18 cellular contexts compared by ENCODE assay signal in genomic region chr3:17765819-17766472, GRCh38. TPM values are rescaled to one million over a fixed set of nuclear protein-coding genes. Genes with fewer than 3 reads are reported as not detected.
A peak's percentile ranks its signal among the peaks of the same experiment; 100 is the strongest.
DNase-seq lines count a peak whose midpoint lies in the region; ATAC-seq and TF ChIP-seq lines count a peak whose summit lies in the region.
"Had no signal": no experiment of that assay in that cellular context is flagged by ENCODE, and none has a peak within 500 bp of the region (broad histone marks: within the 10 kb centered on the region; RNA-seq: fewer than 3 reads in every experiment).

No MANE protein-coding gene starts in this region.

- POLR2A ChIA-PET in MCF 10A (lab: Yijun Ruan, JAX): no interaction called here

- TF ChIP-seq EP300 in tibial nerve (IDR thresholded peaks at IDR 0.05): no peak

- CTCF ChIA-PET in MCF 10A (lab: Yijun Ruan, JAX): no interaction called here

- peak overlapping the region; percentile 50 for H3K4me2 ChIP-seq in OCI-LY3 (ENCODE audit: low read length)

- no peaks in the 10 kb centered on the region for H3K36me3 ChIP-seq in OCI-LY3 (replicated peaks; ENCODE audit: low read depth, low read length)
- no peaks in the 10 kb centered on the region for H3K36me3 ChIP-seq in tibial nerve
- H3K36me3 ChIP-seq: MG63, neutrophil had no signal

- no peak for TF ChIP-seq POLR2A in tibial nerve (IDR thresholded peaks at IDR 0.05)

- ATAC-seq in GM18511 (IDR thresholded peaks at IDR 0.05; ENCODE audit: unreplicated experiment) (peak; percentile 91), GM21423 (IDR thresholded peaks at IDR 0.05; ENCODE audit: unreplicated experiment) (peak; percentile 60), HG03060 (IDR thresholded peaks at IDR 0.05; ENCODE audit: low read depth, unreplicated experiment) (peak; percentile 89)
- ATAC-seq: activated naive CD4-positive, alpha-beta T cell treated with anti-CD3 and anti-CD28 coated beads, Interleukin-2, amount 50 U/mL, for 72 hours had no signal

- H4K20me1 ChIP-seq in OCI-LY3 (ENCODE audit: insufficient read depth, low read length): no peaks in the 10 kb centered on the region

- H3K27me3 ChIP-seq in OCI-LY3 (ENCODE audit: low read depth, low read length) (peaks cover 21% of the 10 kb centered on the region), tibial nerve (no peaks in the 10 kb centered on the region)
- H3K27me3 ChIP-seq: MG63, neutrophil had no signal

- no peaks in the 10 kb centered on the region for H3K27me3 Mint-ChIP-seq in MCF 10A (ENCODE audit: insufficient read depth, unreplicated experiment)

- BruUV-seq in MCF 10A (replicated peaks; lab: Mats Ljungman, UMichigan): no TSS peak

- H3K4me1 Mint-ChIP-seq in MCF 10A (ENCODE audit: insufficient read depth, unreplicated experiment): no peaks in the 10 kb centered on the region

- H3K9me3 ChIP-seq in OCI-LY3 (ENCODE audit: insufficient read depth, low read length) (no peaks in the 10 kb centered on the region), tibial nerve (no peaks in the 10 kb centered on the region)
- H3K9me3 ChIP-seq: MG63, neutrophil had no signal

- peak overlapping the region; percentile 2; the same call in 1 of the 2 replicates for H3K4me3 ChIP-seq in OCI-LY3 (ENCODE audit: low read length)
- H3K4me3 ChIP-seq in tibial nerve: no peak overlapping the region
- H3K4me3 ChIP-seq: MG63, SK-N-MC had no signal

- H3K4me1 ChIP-seq in OCI-LY3 (ENCODE audit: low read length) (peaks cover 17% of the 10 kb centered on the region), tibial nerve (no peaks in the 10 kb centered on the region)

- H2AFZ ChIP-seq in OCI-LY3 (ENCODE audit: low read depth, low read length): peak overlapping the region; percentile 60

- intact Hi-C loops in MCF 10A (cut with micrococcal nuclease): no loop called here

- DNase-seq in SW480 (ENCODE audit: low spot score) (no peak), MCF 10A (ENCODE audit: unreplicated experiment) (no peak), NCI-H2196 (lab: John Stamatoyannopoulos, UW; ENCODE audit: unreplicated experiment) (no peak), tibial nerve (ENCODE audit: low spot score in 2 of 2) (no peak)
- DNase-seq: activated CD4-positive, alpha-beta T cell treated with anti-CD3 and anti-CD28 coated beads for 48 hours; C1 segment of cervical spinal cord; dermis blood vessel endothelial cell; foreskin fibroblast; HFFc6; kidney glomerular epithelial cell; MG63 had no signal

- no peak overlapping the region for H3K4me3 Mint-ChIP-seq in MCF 10A (ENCODE audit: unreplicated experiment)
- H3K4me3 Mint-ChIP-seq: HFFc6 had no signal

- H3K27ac Mint-ChIP-seq in MCF 10A (ENCODE audit: low read depth, unreplicated experiment): no peak overlapping the region
- H3K27ac Mint-ChIP-seq: activated naive CD4-positive, alpha-beta T cell treated with anti-CD3 and anti-CD28 coated beads, Interleukin-2, amount 50 U/mL, for 72 hours; HFFc6 had no signal

- H3K27ac ChIP-seq in OCI-LY3 (ENCODE audit: low read length) (no peak overlapping the region), tibial nerve (no peak overlapping the region)
- H3K27ac ChIP-seq: neutrophil, SK-N-MC had no signal

- no peaks in the 10 kb centered on the region for H3K9me3 Mint-ChIP-seq in MCF 10A (ENCODE audit: unreplicated experiment)
- H3K9me3 Mint-ChIP-seq: activated naive CD4-positive, alpha-beta T cell treated with anti-CD3 and anti-CD28 coated beads, Interleukin-2, amount 50 U/mL, for 72 hours; HFFc6 had no signal

- H3K79me2 ChIP-seq in OCI-LY3 (ENCODE audit: low read length): no peaks in the 10 kb centered on the region

- no peak overlapping the region for H3K9ac ChIP-seq in OCI-LY3 (ENCODE audit: low read length)

- H3K36me3 Mint-ChIP-seq in MCF 10A (ENCODE audit: insufficient read depth, unreplicated experiment): no peaks in the 10 kb centered on the region
- H3K36me3 Mint-ChIP-seq: activated naive CD4-positive, alpha-beta T cell treated with anti-CD3 and anti-CD28 coated beads, Interleukin-2, amount 50 U/mL, for 72 hours had no signal

- 86 to 91% methylated on average over 9 of the region's 9 CpGs for WGBS in tibial nerve, 2 donors

- no peak for TF ChIP-seq CTCF in OCI-LY3 (IDR thresholded peaks at IDR 0.05; ENCODE audit: low read depth, low read length)
- no peak for TF ChIP-seq CTCF in MCF 10A (IDR thresholded peaks at IDR 0.05; ENCODE audit: unreplicated experiment)
- TF ChIP-seq CTCF in tibial nerve (IDR thresholded peaks at IDR 0.05): no peak

RNA-seq across cellular contexts. Expression of gene TBC1D5, which starts 23.5 kb away (rescaled TPM):
- total RNA-seq in MCF 10A (2022): 43.3 and 51.0 TPM in 2 replicates
- total RNA-seq in tibial nerve: 100 to 1,000 TPM in 1 of 4 donors, 10 to 100 TPM in 3; 55.2 to 128 (median 79.4) TPM
